17 cellular contexts compared by ENCODE assay signal in genomic region chr3:127392146-127392470, GRCh38.
"Had no signal": no experiment of that assay in that cellular context is flagged by ENCODE, and none has a peak within 500 bp of the region (broad histone marks: within the 10 kb centered on the region; RNA-seq: fewer than 3 reads in every experiment).

No MANE protein-coding gene starts in this region.

- ATAC-seq: activated CD4-positive, CD25-positive, alpha-beta regulatory T cell treated with anti-CD3 and anti-CD28 coated beads, Interleukin-2, amount 50 U/mL, for 24 hours; activated T-cell treated with anti-CD3 and anti-CD28 coated beads, Interleukin-2, amount 50 U/mL, for 72 hours; esophagus mucosa; gastrocnemius medialis; left lobe of liver had no signal

- H3K27ac Mint-ChIP-seq: activated CD4-positive, alpha-beta T cell treated with anti-CD3 and anti-CD28 coated beads, Interleukin-2, amount 10 ng/mL, durations not matched to agents 7 days and 5 days; activated T-cell treated with anti-CD3 and anti-CD28 coated beads, Interleukin-2, amount 50 U/mL, for 72 hours; dendritic cell treated with granulocyte-macrophage colony-stimulating factor and Interleukin-4, amounts not matched to agents 40 ng/mL and 50 ng/mL, for 4 days; progenitor cell of endocrine pancreas had no signal

- H3K4me1 Mint-ChIP-seq: activated CD4-positive, alpha-beta T cell treated with anti-CD3 and anti-CD28 coated beads, Interleukin-2, amount 10 ng/mL, durations not matched to agents 7 days and 5 days had no signal

- H3K9me3 Mint-ChIP-seq: activated CD4-positive, alpha-beta T cell treated with anti-CD3 and anti-CD28 coated beads, Interleukin-2, amount 10 ng/mL, durations not matched to agents 7 days and 5 days; activated T-cell treated with anti-CD3 and anti-CD28 coated beads, Interleukin-2, amount 50 U/mL, for 72 hours; dendritic cell treated with granulocyte-macrophage colony-stimulating factor and Interleukin-4, amounts not matched to agents 40 ng/mL and 50 ng/mL, for 4 days had no signal

- FAIRE-seq: astrocyte, bronchial epithelial cell, kidney had no signal

- DNase-seq: activated CD4-positive, alpha-beta T cell treated with anti-CD3 and anti-CD28 coated beads, Interleukin-2, amount 10 ng/mL, durations not matched to agents 7 days and 5 days; activated CD8-positive, alpha-beta memory T cell treated with anti-CD3 and anti-CD28 coated beads, Interleukin-2, amount 50 U/mL, for 4 hours; activated effector memory CD4-positive, alpha-beta T cell treated with anti-CD3 and anti-CD28 coated beads, Interleukin-2, amount 50 U/mL, for 16 hours; activated naive CD4-positive, alpha-beta T cell treated with anti-CD3 and anti-CD28 coated beads, Interleukin-2, amount 50 U/mL, for 16 hours; activated T-cell treated with anti-CD3 and anti-CD28 coated beads, Interleukin-2, amount 50 U/mL, for 72 hours; effector CD8-positive, alpha-beta T cell; gastrocnemius medialis; stimulated activated CD4-positive, alpha-beta T cell treated with anti-CD3 and anti-CD28 coated beads, Interleukin-2, amount 100 ng/mL, for 24 hours; stimulated activated naive CD4-positive, alpha-beta T cell treated with Interleukin-2 at 50 U/mL for 16 hours had no signal

- H3K4me3 Mint-ChIP-seq: activated CD4-positive, alpha-beta T cell treated with anti-CD3 and anti-CD28 coated beads, Interleukin-2, amount 10 ng/mL, durations not matched to agents 7 days and 5 days; activated T-cell treated with anti-CD3 and anti-CD28 coated beads, Interleukin-2, amount 50 U/mL, for 72 hours; dendritic cell treated with granulocyte-macrophage colony-stimulating factor and Interleukin-4, amounts not matched to agents 40 ng/mL and 50 ng/mL, for 4 days had no signal
